Comparison of ENCODE assay signal across 8 cellular contexts in the genomic region with DNA sequence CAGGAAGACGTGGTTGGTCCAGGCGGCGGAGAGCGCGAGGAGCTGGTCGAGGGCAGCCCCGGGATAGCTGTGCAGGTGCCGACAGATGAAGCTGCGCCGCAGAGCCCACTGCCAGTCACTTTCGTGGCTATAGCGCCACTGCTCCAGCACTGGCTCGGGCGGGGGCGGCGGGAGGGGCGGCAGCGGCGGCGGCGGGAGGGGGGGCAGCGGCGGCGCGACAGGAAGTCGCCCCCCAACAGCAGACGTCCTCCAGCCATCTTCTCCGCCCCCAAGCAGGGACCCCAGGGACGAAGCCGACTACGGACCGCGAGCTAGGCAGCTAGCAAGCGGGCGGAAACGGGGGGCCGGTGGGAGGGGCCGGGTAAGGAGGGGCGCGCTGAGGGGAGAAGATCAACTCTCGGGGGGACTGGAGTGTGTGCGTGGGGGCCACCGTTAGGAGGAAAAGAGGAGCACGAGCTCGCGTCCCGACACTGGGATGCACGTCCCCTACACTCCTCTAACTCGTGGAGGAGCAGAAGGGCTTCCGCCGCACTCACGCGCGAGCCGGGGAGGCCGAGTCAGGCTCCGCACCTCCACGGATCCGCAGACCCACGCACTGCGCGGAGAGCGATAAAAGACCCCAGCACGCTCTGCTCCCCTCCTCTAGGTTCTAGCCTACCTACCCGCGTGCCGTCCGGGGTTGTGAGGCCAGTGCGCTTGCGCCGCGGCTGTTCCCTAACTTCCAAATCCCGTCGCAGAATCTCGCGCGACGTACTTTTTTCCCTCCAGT. TPM values are rescaled to one million over a fixed set of nuclear protein-coding genes. Genes with fewer than 3 reads are reported as not detected.
DNase-seq lines count a peak whose midpoint lies in the region; ATAC-seq and TF ChIP-seq lines count a peak whose summit lies in the region.

TSS of gene NKRF (minus strand) at position 686 of the 769 bp plus-strand sequence.

- H4K20me1 ChIP-seq in KMS-11 (ENCODE audit: insufficient read depth), result no peaks in the 10 kb centered on the region

- WGBS in thymus, result under 1% methylated on average over 78 of the region's 78 CpGs

- H3K36me3 ChIP-seq in KMS-11 (ENCODE audit: insufficient read depth) (no peaks in the 10 kb centered on the region; the same call in 1 of the 2 replicates), thymus (ENCODE audit: control insufficient read depth, insufficient read depth) (no peaks in the 10 kb centered on the region)

- H3K9me3 ChIP-seq in thymus (ENCODE audit: control insufficient read depth), result no peaks in the 10 kb centered on the region

- H3K79me2 ChIP-seq in KMS-11 (ENCODE audit: insufficient read depth, low read depth), result peaks cover 46% of the 10 kb centered on the region

- peak; percentile 94 for TF ChIP-seq POLR2A in Raji (IDR thresholded peaks at IDR 0.05; ENCODE audit: insufficient read depth, low read depth, low read length)

- peak; percentile 38 for ATAC-seq in GM21737 (IDR thresholded peaks at IDR 0.05; ENCODE audit: unreplicated experiment)
- ATAC-seq in omental fat pad (ENCODE audit: low FRiP score), result peak; percentile 74

- TF ChIP-seq CTCF in KMS-11 (conservative IDR thresholded peaks at IDR 0.05; ENCODE audit: low read depth, low read length) (no peak), omental fat pad (IDR thresholded peaks at IDR 0.05) (no peak)

- H3K4me1 ChIP-seq in KMS-11 (ENCODE audit: low read depth, poor library complexity, severe bottlenecking) (peaks cover 49% of the 10 kb centered on the region), thymus (ENCODE audit: control insufficient read depth, insufficient read depth, low read length) (no peaks in the 10 kb centered on the region)

- peak; percentile 18 for DNase-seq in EH (ENCODE audit: low read depth)
- peak; percentile 88 for DNase-seq in activated naive CD4-positive, alpha-beta T cell treated with Interleukin-2 at 50 U/mL for 16 hours
- DNase-seq in germinal center (ENCODE audit: low spot score), result peak; percentile 83
- peak; percentile 84 for DNase-seq in omental fat pad (ENCODE audit: low spot score)

- H2AFZ ChIP-seq in KMS-11 (ENCODE audit: low read depth), result peak within 1 kb of the TSS; percentile 56

- H3K27ac ChIP-seq in KMS-11 (peak within 1 kb of the TSS; percentile 87), thymus (ENCODE audit: low read depth) (peak within 1 kb of the TSS; percentile 98)

- H3K4me2 ChIP-seq in KMS-11, result peak within 1 kb of the TSS; percentile 85

- H3K4me3 ChIP-seq in KMS-11 (IDR thresholded peaks at IDR 0.05; ENCODE audit: insufficient read depth, low read depth, low read length) (no peak within 1 kb of the TSS), thymus (ENCODE audit: low read length) (peak within 1 kb of the TSS; percentile 68)

- H3K9ac ChIP-seq in KMS-11, result peak within 1 kb of the TSS; percentile 94

- H3K27me3 ChIP-seq in KMS-11 (ENCODE audit: insufficient read depth, low read depth) (no peaks in the 10 kb centered on the region), thymus (ENCODE audit: control insufficient read depth, insufficient read depth) (no peaks in the 10 kb centered on the region)

RNA-seq across cellular contexts. Expression of gene NKRF, which starts in this region (rescaled TPM):
- 10 to 100 TPM in 1 of 4 donors, 1 to 10 TPM in 3; 4.5 to 10.9 (median 8.0) TPM for total RNA-seq in omental fat pad
- polyA plus RNA-seq in thymus, result 13.3 TPM

Comparison
In these comparisons a context has a peak if more than half of its experiments do, and no peak if none do; other contexts are left out.
1. DNase-seq: peak in every context shown above with its lines; median percentile 88 in activated naive CD4-positive, alpha-beta T cell treated with Interleukin-2 at 50 U/mL for 16 hours; 84 in omental fat pad; 83 in germinal center; 18 in EH.